11 cellular contexts compared by ENCODE assay signal in the genomic region with DNA sequence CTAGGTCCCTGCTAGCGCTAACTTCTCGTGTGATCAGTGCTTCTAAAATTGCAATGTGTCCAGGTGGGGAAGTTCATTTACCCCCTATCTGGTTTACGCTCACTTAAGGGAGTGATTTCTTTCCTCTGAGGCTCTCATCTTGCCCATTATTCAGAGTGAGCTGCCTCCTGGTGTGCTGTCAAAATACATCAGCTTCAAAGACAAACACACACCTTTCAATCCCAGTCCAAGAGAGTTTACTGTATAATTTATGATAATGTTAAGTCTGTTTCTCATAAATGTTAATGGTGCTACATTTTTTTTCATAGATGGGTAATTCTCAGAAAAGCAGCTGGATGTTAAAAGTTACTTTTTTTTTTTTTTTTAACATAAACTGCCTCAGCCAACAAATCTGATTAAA.
"Had no signal": no experiment of that assay in that cellular context is flagged by ENCODE, and none has a peak within 500 bp of the region (broad histone marks: within the 10 kb centered on the region; RNA-seq: fewer than 3 reads in every experiment).

No MANE protein-coding gene starts in this region.

- H3K36me3 ChIP-seq: adrenal gland, left ventricle myocardium inferior had no signal

- ATAC-seq: foreskin keratinocyte had no signal

- H3K27me3 ChIP-seq: adrenal gland, foreskin keratinocyte had no signal

- H3K4me1 ChIP-seq: foreskin keratinocyte, left ventricle myocardium inferior had no signal

- H3K4me3 ChIP-seq: adrenal gland, left ventricle myocardium inferior had no signal

- DNase-seq: activated B cell treated with CpG ODN at 0.5 μM for 24 hours; activated CD4-positive, alpha-beta T cell treated with anti-CD3 and anti-CD28 coated beads, Interleukin-2, amount 10 ng/mL, durations not matched to agents 7 days and 5 days; activated naive CD4-positive, alpha-beta T cell treated with anti-CD3 and anti-CD28 coated beads, Interleukin-2, amount 50 U/mL, for 16 hours; activated T-cell treated with anti-CD3 and anti-CD28 coated beads for 4 hours; adrenal gland; foreskin keratinocyte; head of caudate nucleus; left ventricle myocardium inferior; stimulated activated CD4-positive, alpha-beta T cell treated with anti-CD3 and anti-CD28 coated beads, Interleukin-12 subunit alpha, Interleukin-12 subunit beta, amount 100 ng/mL, for 4 hours; stimulated activated naive CD4-positive, alpha-beta T cell treated with Interleukin-2 at 50 U/mL for 16 hours; trophoblast cell had no signal

- H3K27ac ChIP-seq: adrenal gland, foreskin keratinocyte, left ventricle myocardium inferior had no signal
